1 cellular context compared by ENCODE assay signal in the genomic region with DNA sequence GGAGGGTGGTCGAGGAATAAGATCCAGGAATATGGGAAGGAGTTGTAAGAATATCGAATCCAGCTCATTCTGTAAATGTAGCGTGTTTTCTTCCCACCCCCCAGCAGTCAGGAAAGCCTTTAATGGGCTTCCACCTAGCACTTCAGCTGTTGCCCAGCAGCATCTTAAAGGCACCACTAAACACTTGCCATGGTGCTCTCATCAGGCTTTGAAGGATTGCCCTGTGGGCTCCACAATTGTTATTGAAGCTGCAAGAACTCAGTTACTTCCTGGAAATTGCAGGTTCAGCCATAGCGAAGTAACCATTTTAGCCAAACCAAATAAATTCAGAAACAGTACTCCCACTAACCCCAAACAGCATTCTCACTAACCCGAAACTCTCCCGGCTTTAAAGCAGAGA.
TF ChIP-seq lines count a peak whose summit lies in the region.

No MANE protein-coding gene starts in this region.

TF ChIP-seq in SK-N-SH treated with all-trans-retinoic acid at 6 μM for 48 hours, 23 proteins besides CTCF, POLR2A, EP300 and RAD21 (continued from another document):
- TF ChIP-seq, protein P1, sequence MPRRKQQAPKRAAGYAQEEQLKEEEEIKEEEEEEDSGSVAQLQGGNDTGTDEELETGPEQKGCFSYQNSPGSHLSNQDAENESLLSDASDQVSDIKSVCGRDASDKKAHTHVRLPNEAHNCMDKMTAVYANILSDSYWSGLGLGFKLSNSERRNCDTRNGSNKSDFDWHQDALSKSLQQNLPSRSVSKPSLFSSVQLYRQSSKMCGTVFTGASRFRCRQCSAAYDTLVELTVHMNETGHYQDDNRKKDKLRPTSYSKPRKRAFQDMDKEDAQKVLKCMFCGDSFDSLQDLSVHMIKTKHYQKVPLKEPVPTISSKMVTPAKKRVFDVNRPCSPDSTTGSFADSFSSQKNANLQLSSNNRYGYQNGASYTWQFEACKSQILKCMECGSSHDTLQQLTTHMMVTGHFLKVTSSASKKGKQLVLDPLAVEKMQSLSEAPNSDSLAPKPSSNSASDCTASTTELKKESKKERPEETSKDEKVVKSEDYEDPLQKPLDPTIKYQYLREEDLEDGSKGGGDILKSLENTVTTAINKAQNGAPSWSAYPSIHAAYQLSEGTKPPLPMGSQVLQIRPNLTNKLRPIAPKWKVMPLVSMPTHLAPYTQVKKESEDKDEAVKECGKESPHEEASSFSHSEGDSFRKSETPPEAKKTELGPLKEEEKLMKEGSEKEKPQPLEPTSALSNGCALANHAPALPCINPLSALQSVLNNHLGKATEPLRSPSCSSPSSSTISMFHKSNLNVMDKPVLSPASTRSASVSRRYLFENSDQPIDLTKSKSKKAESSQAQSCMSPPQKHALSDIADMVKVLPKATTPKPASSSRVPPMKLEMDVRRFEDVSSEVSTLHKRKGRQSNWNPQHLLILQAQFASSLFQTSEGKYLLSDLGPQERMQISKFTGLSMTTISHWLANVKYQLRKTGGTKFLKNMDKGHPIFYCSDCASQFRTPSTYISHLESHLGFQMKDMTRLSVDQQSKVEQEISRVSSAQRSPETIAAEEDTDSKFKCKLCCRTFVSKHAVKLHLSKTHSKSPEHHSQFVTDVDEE (CRISPR knock-in tag; IDR thresholded peaks at IDR 0.05), result no peak
